In genomic region chr10:114615600-114616007, GRCh38 we compare ENCODE assay signal across 10 cellular contexts. TPM values are rescaled to one million over a fixed set of nuclear protein-coding genes. Genes with fewer than 3 reads are reported as not detected.
DNase-seq lines count a peak whose midpoint lies in the region; ATAC-seq and TF ChIP-seq lines count a peak whose summit lies in the region.
"Had no signal": no experiment of that assay in that cellular context is flagged by ENCODE, and none has a peak within 500 bp of the region (broad histone marks: within the 10 kb centered on the region; RNA-seq: fewer than 3 reads in every experiment).

No MANE protein-coding gene starts in this region.

- H3K27me3 ChIP-seq in Panc1 (ENCODE audit: control insufficient read depth, insufficient read depth, low read length), result no peaks in the 10 kb centered on the region
- H3K27me3 ChIP-seq in smooth muscle cell (ENCODE audit: low read depth), result no peaks in the 10 kb centered on the region
- H3K27me3 ChIP-seq: BLaER1 treated with 17β-estradiol and CSF1 and Interleukin-3, amounts not matched to agents 10 nM and 100 nM had no signal

- H3K4me3 Mint-ChIP-seq in natural killer cell treated with Interleukin-12 subunit alpha and Interleukin-12 subunit beta and Interleukin-15 and Interleukin-18, amount 100 ng/mL, for 72 hours, result peak overlapping the region; percentile 7
- no peak overlapping the region for H3K4me3 Mint-ChIP-seq in natural killer cell
- H3K4me3 Mint-ChIP-seq in type B pancreatic cell, result peak overlapping the region; percentile 56

- TF ChIP-seq CTCF in natural killer cell (IDR thresholded peaks at IDR 0.05) (no peak), Panc1 (IDR thresholded peaks at IDR 0.05) (no peak), type B pancreatic cell (conservative IDR thresholded peaks at IDR 0.05) (no peak), smooth muscle cell (IDR thresholded peaks at IDR 0.05; ENCODE audit: borderline replicate concordance, insufficient read depth, poor library complexity, severe bottlenecking) (no peak)

- no peaks in the 10 kb centered on the region for H4K20me1 ChIP-seq in smooth muscle cell (ENCODE audit: low read depth)
- H4K20me1 ChIP-seq: BLaER1 treated with 17β-estradiol and CSF1 and Interleukin-3, amounts not matched to agents 10 nM and 100 nM had no signal

- H3K4me3 ChIP-seq in Panc1 (ENCODE audit: low read depth in 2 of 2, low read length in 2 of 2) (no peak overlapping the region), smooth muscle cell (no peak overlapping the region)
- H3K4me3 ChIP-seq: BLaER1 treated with 17β-estradiol and CSF1 and Interleukin-3, amounts not matched to agents 10 nM and 100 nM had no signal

- no peak overlapping the region for H3K9ac ChIP-seq in smooth muscle cell (ENCODE audit: low read depth)
- H3K9ac ChIP-seq: BLaER1 treated with 17β-estradiol and CSF1 and Interleukin-3, amounts not matched to agents 10 nM and 100 nM had no signal

- H3K27ac ChIP-seq in Panc1 (ENCODE audit: low read length) (peak overlapping the region; percentile 62), smooth muscle cell (ENCODE audit: low read depth) (no peak overlapping the region)
- H3K27ac ChIP-seq: BLaER1 treated with 17β-estradiol and CSF1 and Interleukin-3, amounts not matched to agents 10 nM and 100 nM had no signal

- CTCF ChIA-PET in Panc1 (lab: Charles Lee), result interaction anchor here (0.7 kb wide), 1 partner anchor 15 kb away, joined by 6 read pairs; no protein-coding TSS in a partner anchor

- H3K36me3 ChIP-seq in Panc1 (ENCODE audit: control insufficient read depth, insufficient read depth, low read length) (no peaks in the 10 kb centered on the region; the same call in 1 of the 2 replicates), smooth muscle cell (ENCODE audit: low read depth) (no peaks in the 10 kb centered on the region)
- H3K36me3 ChIP-seq: BLaER1 treated with 17β-estradiol and CSF1 and Interleukin-3, amounts not matched to agents 10 nM and 100 nM had no signal

- in situ Hi-C loops in Panc1 (cut with HindIII; ENCODE audit: low pct_unique_long_range_greater_than_20kb, low sequenced_read_pairs), result no loop called here

- H3K4me1 Mint-ChIP-seq in natural killer cell treated with Interleukin-12 subunit alpha and Interleukin-12 subunit beta and Interleukin-15 and Interleukin-18, amount 100 ng/mL, for 72 hours (ENCODE audit: low read depth in 2 of 2), result peaks cover 11% of the 10 kb centered on the region in 2 donors
- H3K4me1 Mint-ChIP-seq in natural killer cell (peaks cover 4% of the 10 kb centered on the region in 2 donors), type B pancreatic cell (ENCODE audit: unreplicated experiment) (peaks cover 12% of the 10 kb centered on the region)

- H3K4me1 ChIP-seq in Panc1 (ENCODE audit: control insufficient read depth, insufficient read depth, low read length) (peaks cover 73% of the 10 kb centered on the region), smooth muscle cell (ENCODE audit: low read depth) (no peaks in the 10 kb centered on the region)
- H3K4me1 ChIP-seq: BLaER1 treated with 17β-estradiol and CSF1 and Interleukin-3, amounts not matched to agents 10 nM and 100 nM had no signal

- H3K9me3 ChIP-seq in Panc1 (ENCODE audit: control insufficient read depth, insufficient read depth, low read depth, low read length), result no peaks in the 10 kb centered on the region
- H3K9me3 ChIP-seq in smooth muscle cell (replicated peaks; ENCODE audit: low read depth), result no peaks in the 10 kb centered on the region
- H3K9me3 ChIP-seq: BLaER1 treated with 17β-estradiol and CSF1 and Interleukin-3, amounts not matched to agents 10 nM and 100 nM had no signal

- no peaks in the 10 kb centered on the region for H3F3A ChIP-seq in smooth muscle cell (ENCODE audit: low read depth)

- H3K27me3 Mint-ChIP-seq in natural killer cell treated with Interleukin-12 subunit alpha and Interleukin-12 subunit beta and Interleukin-15 and Interleukin-18, amount 100 ng/mL, for 72 hours, result peaks cover 7% of the 10 kb centered on the region in 2 donors
- H3K27me3 Mint-ChIP-seq in natural killer cell (ENCODE audit: low read depth in 2 of 2) (peaks cover 5% of the 10 kb centered on the region in 2 donors), type B pancreatic cell (no peaks in the 10 kb centered on the region)

- H2AFZ ChIP-seq in smooth muscle cell (ENCODE audit: low read depth), result no peak overlapping the region

- no peak overlapping the region for H3K4me2 ChIP-seq in smooth muscle cell
- H3K4me2 ChIP-seq: BLaER1 treated with 17β-estradiol and CSF1 and Interleukin-3, amounts not matched to agents 10 nM and 100 nM had no signal

- WGBS in smooth muscle cell (ENCODE audit: low lambda C conversion rate), result 74% methylated on average over 1 of the region's 1 CpG

- H3K27ac Mint-ChIP-seq in natural killer cell treated with Interleukin-12 subunit alpha and Interleukin-12 subunit beta and Interleukin-15 and Interleukin-18, amount 100 ng/mL, for 72 hours, result peak overlapping the region in 1 of 2 donors; percentile 12
- no peak overlapping the region for H3K27ac Mint-ChIP-seq in natural killer cell
- peak overlapping the region; percentile 73 for H3K27ac Mint-ChIP-seq in type B pancreatic cell

- intact Hi-C loops in natural killer cell (cut with micrococcal nuclease), result no loop called here
- intact Hi-C loops in Panc1 (cut with micrococcal nuclease; ENCODE audit: unreplicated experiment), result no loop called here

- H3K36me3 Mint-ChIP-seq in natural killer cell treated with Interleukin-12 subunit alpha and Interleukin-12 subunit beta and Interleukin-15 and Interleukin-18, amount 100 ng/mL, for 72 hours, result no peaks in the 10 kb centered on the region
- H3K36me3 Mint-ChIP-seq in natural killer cell, result no peaks in the 10 kb centered on the region
- H3K36me3 Mint-ChIP-seq in type B pancreatic cell, result no peaks in the 10 kb centered on the region

- no peak for DNase-seq in natural killer cell treated with Interleukin-12 subunit alpha and Interleukin-12 subunit beta and Interleukin-15 and Interleukin-18, amount 100 ng/mL, for 72 hours (ENCODE audit: low spot score)
- no peak for DNase-seq in natural killer cell
- no peak for DNase-seq in Panc1 (ENCODE audit: low read depth, low spot score)
- DNase-seq in type B pancreatic cell (ENCODE audit: extremely low spot score, unreplicated experiment), result no peak
- no peak for DNase-seq in activated naive CD4-positive, alpha-beta T cell treated with anti-CD3 and anti-CD28 coated beads, Interleukin-2, amount 50 U/mL, for 16 hours
- DNase-seq in smooth muscle cell (lab: John Stamatoyannopoulos, UW; ENCODE audit: unreplicated experiment), result no peak
- DNase-seq in effector CD4-positive, alpha-beta T cell, result no peak
- DNase-seq: erythroblast had no signal

- POLR2A ChIA-PET in Panc1 (lab: Charles Lee), result no interaction called here

- no peaks in the 10 kb centered on the region for H3K79me2 ChIP-seq in smooth muscle cell (ENCODE audit: low read depth)

- no TSS peak for BruUV-seq in Panc1 (replicated peaks; lab: Mats Ljungman, UMichigan)

- peak; percentile 51 to 54 for ATAC-seq in natural killer cell treated with Interleukin-12 subunit alpha and Interleukin-12 subunit beta and Interleukin-15 and Interleukin-18, amount 100 ng/mL, for 72 hours
- ATAC-seq in natural killer cell (no peak), HG02798 (IDR thresholded peaks at IDR 0.05; ENCODE audit: poor library complexity, unreplicated experiment) (peak; percentile 91), Panc1 (no peak)

- no peaks in the 10 kb centered on the region for H3K9me3 Mint-ChIP-seq in natural killer cell treated with Interleukin-12 subunit alpha and Interleukin-12 subunit beta and Interleukin-15 and Interleukin-18, amount 100 ng/mL, for 72 hours
- no peaks in the 10 kb centered on the region for H3K9me3 Mint-ChIP-seq in natural killer cell
- peaks cover 6% of the 10 kb centered on the region for H3K9me3 Mint-ChIP-seq in type B pancreatic cell

RNA-seq across cellular contexts. Expression of gene ABLIM1, which starts 42.5 kb away (rescaled TPM):
- 10 to 100 TPM in 1 of 2 donors, 1 to 10 TPM in 1; 7.9 to 11.0 TPM for total RNA-seq in natural killer cell treated with Interleukin-12 subunit alpha and Interleukin-12 subunit beta and Interleukin-15 and Interleukin-18, amount 100 ng/mL, for 72 hours
- total RNA-seq in natural killer cell (100 to 1,000 TPM in 1 of 3 donors, 10 to 100 TPM in 2; 71.9 to 118 (median 73.5) TPM), Panc1 (2021; ENCODE audit: unreplicated experiment) (274 TPM), type B pancreatic cell (ENCODE audit: low replicate concordance) (77.7 and 143 TPM in 2 replicates), smooth muscle cell (8.9 and 17.6 TPM in 2 replicates)
- polyA plus RNA-seq in Panc1 (2012; ENCODE audit: insufficient read length), result 97.4 TPM
- polyA plus RNA-seq in smooth muscle cell, result 1.6 and 3.4 TPM in 2 replicates

Comparison
In these comparisons a context has a peak if more than half of its experiments do, and no peak if none do; other contexts are left out.
1. ATAC-seq: peak in natural killer cell treated with Interleukin-12 subunit alpha and Interleukin-12 subunit beta and Interleukin-15 and Interleukin-18, amount 100 ng/mL, for 72 hours (2 of 2) and HG02798 (single experiment); none in natural killer cell (0 of 3) and Panc1 (single experiment).